Comparison of ENCODE assay signal across 10 cellular contexts in the genomic region with DNA sequence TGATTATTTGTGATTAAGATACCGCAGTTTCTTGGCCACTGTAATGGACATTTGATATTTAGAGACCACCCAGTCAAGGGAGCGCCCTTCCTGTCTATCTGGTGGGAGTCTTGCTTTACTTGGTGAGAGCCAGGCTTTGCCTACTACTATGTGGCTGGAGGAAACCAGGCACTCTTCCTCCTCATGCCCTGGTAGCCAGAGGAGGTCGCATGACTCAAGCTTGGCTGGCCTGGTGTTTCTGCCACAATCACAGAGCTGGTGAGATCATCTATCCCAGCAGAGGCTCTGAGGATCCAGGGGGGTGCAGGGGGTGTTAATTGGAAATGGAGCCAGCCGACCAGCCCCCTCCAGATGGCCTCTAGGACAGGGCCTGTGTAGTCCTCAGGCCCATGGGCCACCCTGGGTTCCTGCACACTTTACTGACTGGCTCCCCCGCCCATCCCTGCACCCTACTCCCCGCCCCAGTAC. TPM values are rescaled to one million over a fixed set of nuclear protein-coding genes. Genes with fewer than 3 reads are reported as not detected.
A peak's percentile ranks its signal among the peaks of the same experiment; 100 is the strongest.
DNase-seq lines count a peak whose midpoint lies in the region; ATAC-seq and TF ChIP-seq lines count a peak whose summit lies in the region.
"Had no signal": no experiment of that assay in that cellular context is flagged by ENCODE, and none has a peak within 500 bp of the region (broad histone marks: within the 10 kb centered on the region; RNA-seq: fewer than 3 reads in every experiment).

No MANE protein-coding gene starts in this region.

- H3K27me3 ChIP-seq in brain microvascular endothelial cell (replicated peaks) (no peaks in the 10 kb centered on the region), left lung (no peaks in the 10 kb centered on the region)
- H3K27me3 ChIP-seq: upper lobe of left lung had no signal

- no peak overlapping the region for H3K4me3 ChIP-seq in brain microvascular endothelial cell (ENCODE audit: low read depth, low read length)
- no peak overlapping the region for H3K4me3 ChIP-seq in left lung
- H3K4me3 ChIP-seq: upper lobe of left lung had no signal

- intact Hi-C loops in left lung (cut with DNase I): no loop called here

- peak; percentile 11 for TF ChIP-seq CTCF in brain microvascular endothelial cell (IDR thresholded peaks at IDR 0.05; ENCODE audit: low read depth, low read length, missing control alignments)
- no peak for TF ChIP-seq CTCF in left lung (IDR thresholded peaks at IDR 0.05)

- H3K27ac ChIP-seq in brain microvascular endothelial cell (peak overlapping the region; percentile 28), left lung (no peak overlapping the region), temporal lobe (ENCODE audit: low read depth, low read length) (peak overlapping the region; percentile 47)
- H3K27ac ChIP-seq: upper lobe of left lung had no signal

- H3K9me3 ChIP-seq in left lung: no peaks in the 10 kb centered on the region
- H3K9me3 ChIP-seq: upper lobe of left lung had no signal

- H3K36me3 ChIP-seq in brain microvascular endothelial cell (replicated peaks) (no peaks in the 10 kb centered on the region), left lung (no peaks in the 10 kb centered on the region)
- H3K36me3 ChIP-seq: upper lobe of left lung had no signal

- peak; percentile 59 for ATAC-seq in left lung

- peaks cover 0 to 2% of the 10 kb centered on the region in 2 donors for H3K4me1 ChIP-seq in left lung

- in situ Hi-C loops in brain microvascular endothelial cell (cut with HindIII; ENCODE audit: low pct_ligation_motif_present, low sequenced_read_pairs): no loop called here

- DNase-seq in HS-27A (ENCODE audit: low read depth) (peak; percentile 100), brain microvascular endothelial cell (peak; percentile 88), left lung (peak in 1 of 2 donors; percentile 43), NCI-H146 (lab: John Stamatoyannopoulos, UW) (no peak), NCI-H146 treated with DMSO at 0.1 percent for 48 hours (lab: John Stamatoyannopoulos, UW; ENCODE audit: unreplicated experiment) (no peak), NCI-H774 (lab: John Stamatoyannopoulos, UW) (no peak)
- DNase-seq in stimulated activated naive CD4-positive, alpha-beta T cell treated with Interleukin-2 at 50 U/mL for 16 hours (lab: John Stamatoyannopoulos, UW): no peak
- DNase-seq: NCI-H446 treated with DMSO at 0.1 percent for 48 hours, upper lobe of left lung had no signal

RNA-seq across cellular contexts. Expression of a gene that starts 46.8 kb away (rescaled TPM):
- total RNA-seq in left lung (10 to 100 TPM; 32.0 to 36.0 TPM), temporal lobe (42.8 TPM)

Comparison
In these comparisons a context has a peak if more than half of its experiments do, and no peak if none do; other contexts are left out.
1. DNase-seq: peak in HS-27A (single experiment) and brain microvascular endothelial cell (single experiment); none in NCI-H146 (single experiment), NCI-H146 treated with DMSO at 0.1 percent for 48 hours (single experiment), NCI-H774 (single experiment) and stimulated activated naive CD4-positive, alpha-beta T cell treated with Interleukin-2 at 50 U/mL for 16 hours (single experiment).
2. H3K27ac ChIP-seq: peak in brain microvascular endothelial cell (single experiment) and temporal lobe (single experiment); none in left lung (0 of 2).